In the genomic region with DNA sequence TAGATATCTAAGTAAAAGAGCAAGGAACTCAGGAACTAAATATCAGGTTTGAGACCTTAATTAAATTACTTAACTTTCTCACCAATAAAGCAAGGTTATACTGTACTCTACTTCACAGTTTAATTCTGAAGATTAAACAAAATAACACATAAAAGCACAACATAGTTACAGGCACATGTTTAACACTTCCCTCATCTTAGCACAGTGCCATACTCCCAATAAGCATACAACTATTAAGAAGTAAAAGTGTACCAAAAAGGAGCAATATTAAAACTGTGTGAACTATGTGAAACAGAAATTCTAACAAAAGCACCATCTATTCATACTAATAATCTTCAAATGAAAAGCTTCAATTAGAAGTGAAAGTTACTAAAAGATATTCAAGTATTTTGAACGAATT, we compare ENCODE assay signal across 1 cellular context.
TF ChIP-seq lines count a peak whose summit lies in the region.

No MANE protein-coding gene starts in this region.

TF ChIP-seq in H1, 55 proteins besides CTCF, POLR2A, EP300 and RAD21:
- TF ChIP-seq YY1 (IDR thresholded peaks at IDR 0.05; ENCODE audit: low read depth, low read length): no peak
- no peak for TF ChIP-seq NANOG (IDR thresholded peaks at IDR 0.05; ENCODE audit: insufficient read depth, low read depth, low read length, poor library complexity, severe bottlenecking)
- TF ChIP-seq SP1 (IDR thresholded peaks at IDR 0.05; ENCODE audit: low read depth, low read length): no peak
- no peak for TF ChIP-seq EZH2 (IDR thresholded peaks at IDR 0.05; ENCODE audit: low read depth, low read length, severe bottlenecking)
- TF ChIP-seq BACH1 (IDR thresholded peaks at IDR 0.05; ENCODE audit: low read length): no peak
- no peak for TF ChIP-seq POU5F1 (IDR thresholded peaks at IDR 0.05; ENCODE audit: low read depth, low read length)
- no peak for TF ChIP-seq SIRT6 (IDR thresholded peaks at IDR 0.05; ENCODE audit: low read length)
- no peak for TF ChIP-seq CBX8 (IDR thresholded peaks at IDR 0.05; ENCODE audit: borderline replicate concordance, low read depth, low read length)
- no peak for TF ChIP-seq MAFK (IDR thresholded peaks at IDR 0.05; ENCODE audit: low read depth, low read length)
- no peak for TF ChIP-seq SAP30 (IDR thresholded peaks at IDR 0.05; ENCODE audit: insufficient read depth, insufficient replicate concordance, low read length)
- no peak for TF ChIP-seq SUZ12 (IDR thresholded peaks at IDR 0.05; ENCODE audit: low read length)
- TF ChIP-seq FOSL1 (IDR thresholded peaks at IDR 0.05; ENCODE audit: insufficient read depth, low read depth, low read length): no peak
- TF ChIP-seq RXRA (IDR thresholded peaks at IDR 0.05; ENCODE audit: insufficient read depth, low read depth, low read length): no peak
